Comparison of ENCODE assay signal across 12 cellular contexts in genomic region chr17:39014044-39014794, GRCh38. TPM values are rescaled to one million over a fixed set of nuclear protein-coding genes. Genes with fewer than 3 reads are reported as not detected.
DNase-seq lines count a peak whose midpoint lies in the region; ATAC-seq, FAIRE-seq and TF ChIP-seq lines count a peak whose summit lies in the region.
"Had no signal": no experiment of that assay in that cellular context is flagged by ENCODE, and none has a peak within 500 bp of the region (broad histone marks: within the 10 kb centered on the region; RNA-seq: fewer than 3 reads in every experiment).

No MANE protein-coding gene starts in this region.

- in situ Hi-C loops in HepG2 (cut with HindIII; ENCODE audit: extremely low pct_ligation_motif_present, low pct_unique_long_range_greater_than_20kb) = no loop called here

- RAD21 ChIA-PET in HCT116 (lab: Charles Lee; ENCODE audit: low non-redundant PET in 1 of 2, low total read pairs in 2 of 2, uncharacterized antibody in 2 of 2, unreplicated experiment in 2 of 2) = no interaction called here

- H3K9me3 Mint-ChIP-seq in astrocyte (ENCODE audit: unreplicated experiment) = no peaks in the 10 kb centered on the region

- H4K20me1 ChIP-seq in HCT116 (ENCODE audit: insufficient read depth) (no peaks in the 10 kb centered on the region), astrocyte (ENCODE audit: insufficient read depth, low read length) (no peaks in the 10 kb centered on the region), HepG2 (ENCODE audit: insufficient read depth, low read length) (no peaks in the 10 kb centered on the region)

- H3K9ac ChIP-seq in HCT116 (ENCODE audit: low read length) (no peak overlapping the region), astrocyte (ENCODE audit: low read length) (no peak overlapping the region), HepG2 (ENCODE audit: insufficient read depth, low read depth, low read length) (no peak overlapping the region)

- CTCF ChIA-PET in A673 (lab: Charles Lee) (no interaction called here), HCT116 (lab: Charles Lee) (interaction anchor here (0.9 kb wide), 1 partner anchor 30 kb away, joined by 3 read pairs; no protein-coding TSS in a partner anchor), HepG2 (lab: Yijun Ruan, JAX; ENCODE audit: low intra/inter-chr PET ratio, low total read pairs) (no interaction called here)

- H3K9me3 ChIP-seq in A673 (ENCODE audit: low read depth, low read length, poor library complexity, severe bottlenecking) (no peaks in the 10 kb centered on the region), HCT116 (ENCODE audit: control insufficient read depth in 1 of 2, insufficient read depth in 1 of 2, low read depth in 1 of 2, low read length in 2 of 2) (no peaks in the 10 kb centered on the region), astrocyte (ENCODE audit: insufficient read depth, low read depth, low read length) (no peaks in the 10 kb centered on the region), HepG2 (ENCODE audit: low read length) (no peaks in the 10 kb centered on the region)

- H3K27ac Mint-ChIP-seq in astrocyte (ENCODE audit: unreplicated experiment) = peak overlapping the region; percentile 91

- H3K36me3 ChIP-seq in A673 (ENCODE audit: insufficient read depth, low read length, poor library complexity, severe bottlenecking) = no peaks in the 10 kb centered on the region
- H3K36me3 ChIP-seq in HCT116 (ENCODE audit: control insufficient read depth in 1 of 2, insufficient read depth in 2 of 2, low read length in 2 of 2) = no peaks in the 10 kb centered on the region
- H3K36me3 ChIP-seq in astrocyte (ENCODE audit: insufficient read depth, low read length) = no peaks in the 10 kb centered on the region
- no peaks in the 10 kb centered on the region for H3K36me3 ChIP-seq in HepG2 (replicated peaks in 1 of 2; ENCODE audit: control insufficient read depth in 1 of 2, insufficient read depth in 2 of 2, low read length in 2 of 2)

- TF ChIP-seq RAD21 in HCT116 (IDR thresholded peaks at IDR 0.05; ENCODE audit: low read depth) = no peak
- TF ChIP-seq RAD21 in HepG2 (CRISPR knock-in tag; IDR thresholded peaks at IDR 0.05) = no peak

- no peaks in the 10 kb centered on the region for H3K4me1 ChIP-seq in A673 (ENCODE audit: insufficient read depth, low read length, poor library complexity, severe bottlenecking)
- H3K4me1 ChIP-seq in HCT116 (ENCODE audit: control insufficient read depth in 1 of 2, insufficient read depth in 2 of 2, low read length in 2 of 2) = peaks cover 8 to 16% of the 10 kb centered on the region in 2 experiments; a peak in 3 of 4 replicates
- peaks cover 7% of the 10 kb centered on the region for H3K4me1 ChIP-seq in astrocyte (ENCODE audit: insufficient read depth, low read length)
- peaks cover 16% of the 10 kb centered on the region for H3K4me1 ChIP-seq in HepG2 (ENCODE audit: insufficient read depth, low read length)

- H3K4me1 Mint-ChIP-seq in astrocyte (ENCODE audit: low read depth, unreplicated experiment) = no peaks in the 10 kb centered on the region

- no peaks in the 10 kb centered on the region for H3K36me3 Mint-ChIP-seq in astrocyte (ENCODE audit: low read depth, unreplicated experiment)

- no TSS peak for BruUV-seq in A673 (replicated peaks; lab: Mats Ljungman, UMichigan)
- BruUV-seq in HCT116 (replicated peaks; lab: Mats Ljungman, UMichigan) = no TSS peak
- no TSS peak for BruUV-seq in HepG2 (replicated peaks; lab: Mats Ljungman, UMichigan)

- no peak overlapping the region for H3K4me3 Mint-ChIP-seq in astrocyte (ENCODE audit: unreplicated experiment)

- H3K4me3 ChIP-seq in A673 (ENCODE audit: low read depth, low read length, poor library complexity, severe bottlenecking) = no peak overlapping the region
- no peak overlapping the region for H3K4me3 ChIP-seq in HCT116 (replicated peaks in 1 of 2; ENCODE audit: low read depth in 1 of 2, low read length in 2 of 2)
- no peak overlapping the region for H3K4me3 ChIP-seq in astrocyte (ENCODE audit: insufficient read depth, low read depth, low read length)
- no peak overlapping the region for H3K4me3 ChIP-seq in HepG2 (replicated peaks in 1 of 3; ENCODE audit: insufficient read depth in 1 of 3, low read depth in 2 of 3, low read length in 3 of 3)

- POLR2A ChIA-PET in A673 (lab: Charles Lee; ENCODE audit: low non-redundant PET) (no interaction called here), HCT116 (lab: Charles Lee) (no interaction called here), HepG2 (lab: Yijun Ruan, JAX) (no interaction called here)

- H3K4me2 ChIP-seq in HCT116 (ENCODE audit: low read length) = peak overlapping the region; percentile 34; the same call in 1 of the 2 replicates
- H3K4me2 ChIP-seq in astrocyte (ENCODE audit: low read length) = peak overlapping the region; percentile 8
- H3K4me2 ChIP-seq in HepG2 (ENCODE audit: low read depth, low read length) = peak overlapping the region; percentile 23; the same call in 1 of the 2 replicates

- H3K27ac ChIP-seq in A673 (ENCODE audit: low read depth, low read length, poor library complexity, severe bottlenecking) = no peak overlapping the region
- no peak overlapping the region for H3K27ac ChIP-seq in HCT116 (ENCODE audit: low read depth, low read length)
- H3K27ac ChIP-seq in astrocyte (ENCODE audit: low read depth, low read length) = peak overlapping the region; percentile 16
- H3K27ac ChIP-seq in HepG2 (ENCODE audit: extremely low read length, insufficient read depth, low read length) = no peak overlapping the region

- intact Hi-C loops in A673 (cut with micrococcal nuclease; ENCODE audit: unreplicated experiment) (no loop called here), HCT116 (cut with micrococcal nuclease) (no loop called here), HepG2 (cut with micrococcal nuclease; ENCODE audit: unreplicated experiment) (no loop called here)

- TF ChIP-seq EP300 in HepG2 (IDR thresholded peaks at IDR 0.05; ENCODE audit: low read depth in 2 of 2, low read length in 2 of 2) (no peak), HepG2 (CRISPR knock-in tag; IDR thresholded peaks at IDR 0.05; ENCODE audit: borderline replicate concordance) (no peak)

- ATAC-seq in HCT116 = peak; percentile 61
- peak; percentile 32 for ATAC-seq in HepG2
- ATAC-seq in GM19023 (IDR thresholded peaks at IDR 0.05; ENCODE audit: unreplicated experiment) = no peak
- ATAC-seq in HG02798 (IDR thresholded peaks at IDR 0.05; ENCODE audit: poor library complexity, unreplicated experiment) = no peak

- no peaks in the 10 kb centered on the region for H3K27me3 Mint-ChIP-seq in astrocyte (ENCODE audit: low read depth, unreplicated experiment)

- H3K79me2 ChIP-seq in HCT116 (ENCODE audit: insufficient read depth, low read length) (no peaks in the 10 kb centered on the region), astrocyte (ENCODE audit: insufficient read depth, low read length) (no peaks in the 10 kb centered on the region), HepG2 (ENCODE audit: insufficient read depth, low read length) (no peaks in the 10 kb centered on the region)

- H3K9me2 ChIP-seq in HCT116 (ENCODE audit: insufficient read depth) = no peaks in the 10 kb centered on the region

- DNase-seq in A673 (ENCODE audit: low spot score) (peak; percentile 42), HCT116 (ENCODE audit: low read depth, low spot score) (no peak), astrocyte (ENCODE audit: low read depth) (peak; percentile 60), HepG2 (ENCODE audit: low spot score) (peak; percentile 39), NCI-H2107 (lab: John Stamatoyannopoulos, UW) (no peak), activated T-cell treated with anti-CD3 and anti-CD28 coated beads for 4 hours (no peak)
- DNase-seq: C1 segment of cervical spinal cord, caudate nucleus, NCI-H2171 had no signal

- no peak for FAIRE-seq in astrocyte (lab: Jason Lieb, UNC)
- FAIRE-seq in HepG2 (lab: Jason Lieb, UNC) = peak; percentile 8

- no peak for TF ChIP-seq POLR2A in HCT116 (IDR thresholded peaks at IDR 0.05; ENCODE audit: borderline replicate concordance, extremely low read depth, insufficient read depth, insufficient read length)
- TF ChIP-seq POLR2A in HepG2 (IDR thresholded peaks at IDR 0.05; ENCODE audit: insufficient read depth in 1 of 2, low read depth in 2 of 2, low read length in 2 of 2) = no peak

- TF ChIP-seq CTCF in A673 (conservative IDR thresholded peaks at IDR 0.05; ENCODE audit: low read depth, low read length) (no peak), HCT116 (IDR thresholded peaks at IDR 0.05 in 2 of 3, conservative IDR thresholded peaks at IDR 0.05 in 1 of 3; ENCODE audit: borderline replicate concordance in 1 of 3, insufficient read depth in 1 of 3, low read depth in 2 of 3, low read length in 2 of 3) (no peak), astrocyte (IDR thresholded peaks at IDR 0.05; ENCODE audit: insufficient read depth, low read depth, low read length) (no peak), HepG2 (CRISPR knock-in tag; IDR thresholded peaks at IDR 0.05) (no peak)

- H3K27me3 ChIP-seq in A673 (replicated peaks; ENCODE audit: insufficient read depth, low read depth, low read length, poor library complexity) = no peaks in the 10 kb centered on the region
- H3K27me3 ChIP-seq in HCT116 (ENCODE audit: insufficient read depth, low read length) = no peaks in the 10 kb centered on the region
- peaks cover 3% of the 10 kb centered on the region for H3K27me3 ChIP-seq in astrocyte (ENCODE audit: insufficient read depth, low read length)
- peaks cover 3 to 16% of the 10 kb centered on the region in 2 experiments; a peak in 2 of 5 replicates for H3K27me3 ChIP-seq in HepG2 (ENCODE audit: control insufficient read depth in 1 of 2, insufficient read depth in 2 of 2, low read length in 2 of 2)

- H2AFZ ChIP-seq in HCT116 (ENCODE audit: low read depth, low read length, poor library complexity, severe bottlenecking) (peak overlapping the region; percentile 70), astrocyte (ENCODE audit: low read depth, low read length) (peak overlapping the region; percentile 57), HepG2 (ENCODE audit: low read length) (no peak overlapping the region)

- 41% methylated on average over 4 of the region's 4 CpGs for whole genome bisulfite sequencing in HepG2 (ENCODE audit: low lambda C conversion rate)

RNA-seq across cellular contexts. Expression of gene FBXO47, which starts 47.0 kb away (rescaled TPM):
- total RNA-seq in A673 (2021) (not detected in 2 replicates), HCT116 (2021; ENCODE audit: unreplicated experiment) (not detected), astrocyte (not detected in 2 replicates), HepG2 (2016; rRNA removed; fragmentation: Illumina TruSeq; extraction: Trizol) (not detected in 2 replicates)
- polyA plus RNA-seq in HCT116 (2012) = not detected in 2 replicates
- not detected in 2 replicates for total RNA-seq in HepG2 (2016; cell fraction: cytosol; rRNA removed; fragmentation: Illumina TruSeq; extraction: Trizol; ENCODE audit: low read depth)
- total RNA-seq in HepG2 (2016; cell fraction: insoluble cytoplasmic fraction; rRNA removed; fragmentation: Illumina TruSeq; extraction: Trizol) = not detected in 2 replicates
- total RNA-seq in HepG2 (2016; cell fraction: membrane; rRNA removed; fragmentation: Illumina TruSeq; extraction: Trizol) = not detected in 2 replicates
- total RNA-seq in HepG2 (2016; cell fraction: nucleus; rRNA removed; fragmentation: Illumina TruSeq; extraction: Trizol) = not detected in 2 replicates
- not detected in 2 replicates for polyA plus RNA-seq in HepG2 (2011; rRNA removed)
- not detected in 2 replicates for polyA plus RNA-seq in HepG2 (2011; cell fraction: cytosol; rRNA removed)
- not detected in 2 replicates for polyA plus RNA-seq in HepG2 (2011; cell fraction: nucleus; rRNA removed)
- polyA plus RNA-seq in HepG2 (2012) = not detected in 2 replicates
- not detected in 2 replicates for polyA plus RNA-seq in HepG2 (2016; cell fraction: cytosol; fragmentation: Illumina TruSeq; extraction: Trizol; ENCODE audit: low read depth)
- not detected in 2 replicates for polyA plus RNA-seq in HepG2 (2016; cell fraction: insoluble cytoplasmic fraction; fragmentation: Illumina TruSeq; extraction: Trizol; ENCODE audit: low read depth)
- polyA plus RNA-seq in HepG2 (2016; cell fraction: membrane; fragmentation: Illumina TruSeq; extraction: Trizol; ENCODE audit: low read depth) = not detected in 2 replicates
- polyA plus RNA-seq in HepG2 (2016; cell fraction: nucleus; fragmentation: Illumina TruSeq; extraction: Trizol; ENCODE audit: insufficient read depth, low read depth) = not detected in 2 replicates
- not detected in 2 replicates for polyA minus RNA-seq in HepG2 (2011; rRNA and poly(A)+ RNA removed; ENCODE audit: low replicate concordance)
- not detected in 2 replicates for polyA minus RNA-seq in HepG2 (2011; cell fraction: cytosol; rRNA and poly(A)+ RNA removed)
- not detected in 2 replicates for polyA minus RNA-seq in HepG2 (2011; cell fraction: nucleus; rRNA and poly(A)+ RNA removed)
- total RNA-seq: activated CD8-positive, alpha-beta memory T cell treated with anti-CD3 and anti-CD28 coated beads for 36 hours had no signal

Comparison
In these comparisons a context has a peak if more than half of its experiments do, and no peak if none do; other contexts are left out.
1. DNase-seq: peak in A673 (single experiment), astrocyte (single experiment) and HepG2 (single experiment); none in HCT116 (single experiment), NCI-H2107 (single experiment) and activated T-cell treated with anti-CD3 and anti-CD28 coated beads for 4 hours (single experiment).
2. ATAC-seq: peak in HCT116 (single experiment) and HepG2 (single experiment); none in GM19023 (single experiment) and HG02798 (single experiment).
3. Peak in every context shown above with its lines, with median percentiles within 50 percentile points of each other: H3K4me2 ChIP-seq.